ENCODE assay signal across 14 cellular contexts in the genomic region with DNA sequence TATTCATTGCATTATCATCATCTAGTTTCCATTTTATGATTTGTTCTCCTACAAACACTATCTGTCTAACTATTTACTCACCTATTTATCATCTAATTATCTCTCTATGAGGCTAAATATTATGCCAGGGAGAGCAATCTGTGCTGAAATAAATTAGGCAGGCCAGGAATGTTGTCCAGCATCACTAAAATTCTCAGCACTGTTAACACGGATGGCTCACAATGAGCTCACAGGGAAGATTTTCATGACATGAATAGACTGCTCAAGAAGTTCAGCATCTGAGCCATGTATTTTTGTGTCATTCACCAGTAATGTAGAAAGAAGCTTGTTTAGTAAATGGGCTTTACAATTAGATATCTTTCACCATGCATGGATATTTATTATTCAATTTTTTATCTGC.
A peak's percentile ranks its signal among the peaks of the same experiment; 100 is the strongest.
DNase-seq lines count a peak whose midpoint lies in the region; ATAC-seq lines count a peak whose summit lies in the region.
"Had no signal": no experiment of that assay in that cellular context is flagged by ENCODE, and none has a peak within 500 bp of the region (broad histone marks: within the 10 kb centered on the region; RNA-seq: fewer than 3 reads in every experiment).

No MANE protein-coding gene starts in this region.

- no peak overlapping the region for H3K18ac ChIP-seq in trophoblast cell (ENCODE audit: low read length)

- DNase-seq in G401 (ENCODE audit: low spot score) (peak; percentile 69), NCI-H446 treated with DMSO at 0.1 percent for 48 hours (lab: John Stamatoyannopoulos, UW) (peak; percentile 82), astrocyte of the hippocampus (ENCODE audit: low read depth, low spot score) (peak; percentile 2), trophoblast cell (peak; percentile 1 to 61), right cardiac atrium (no peak), NCI-H146 treated with DMSO at 0.1 percent for 48 hours (lab: John Stamatoyannopoulos, UW; ENCODE audit: unreplicated experiment) (no peak)
- DNase-seq in stimulated activated naive B cell treated with anti-CD40 and anti-IgM and Interleukin-4, amounts not matched to agents 10 μg/mL and 1 μg/mL and 100 μg/mL, for 72 hours, result no peak
- DNase-seq: ACHN; CD4-positive, CD25-positive, alpha-beta regulatory T cell; DMS53; GM23248 had no signal

- H3K79me2 ChIP-seq in trophoblast cell (ENCODE audit: control insufficient read depth, insufficient read depth, low read length, poor library complexity), result no peaks in the 10 kb centered on the region

- H4K12ac ChIP-seq in trophoblast cell (ENCODE audit: low read depth, low read length), result no peak overlapping the region

- no peaks in the 10 kb centered on the region for H3K27me3 Mint-ChIP-seq in stimulated activated naive B cell treated with anti-CD40 and anti-IgM and Interleukin-4, amounts not matched to agents 10 μg/mL and 1 μg/mL and 100 μg/mL, for 72 hours
- H3K27me3 Mint-ChIP-seq: CD4-positive, CD25-positive, alpha-beta regulatory T cell had no signal

- no peaks in the 10 kb centered on the region for H3K27me3 ChIP-seq in trophoblast cell (ENCODE audit: insufficient read depth, low read length)
- no peaks in the 10 kb centered on the region for H3K27me3 ChIP-seq in right cardiac atrium (ENCODE audit: control insufficient read depth, insufficient read depth)
- H3K27me3 ChIP-seq: BLaER1 treated with 17β-estradiol and CSF1 and Interleukin-3, amounts not matched to agents 10 nM and 100 nM had no signal

- no peak overlapping the region for H4K91ac ChIP-seq in trophoblast cell (ENCODE audit: low read depth, low read length)

- no CpG with 5 or more reads among the region's 1 CpG for WGBS in trophoblast cell (ENCODE audit: extremely low coverage, insufficient coverage, insufficient read length)
- 38% methylated on average over 1 of the region's 1 CpG for WGBS in right cardiac atrium

- H3K23ac ChIP-seq in trophoblast cell (ENCODE audit: low read length), result no peak overlapping the region

- no peak overlapping the region for H3K4me2 ChIP-seq in trophoblast cell (ENCODE audit: low read length)
- H3K4me2 ChIP-seq: BLaER1 treated with 17β-estradiol and CSF1 and Interleukin-3, amounts not matched to agents 10 nM and 100 nM had no signal

- ATAC-seq in right cardiac atrium, result no peak
- ATAC-seq in stimulated activated naive B cell treated with anti-CD40 and anti-IgM and Interleukin-4, amounts not matched to agents 10 μg/mL and 1 μg/mL and 100 μg/mL, for 72 hours (replicated peaks), result no peak
- ATAC-seq: GM12878 had no signal

- H3K4me3 Mint-ChIP-seq in stimulated activated naive B cell treated with anti-CD40 and anti-IgM and Interleukin-4, amounts not matched to agents 10 μg/mL and 1 μg/mL and 100 μg/mL, for 72 hours, result no peak overlapping the region
- H3K4me3 Mint-ChIP-seq: CD4-positive, CD25-positive, alpha-beta regulatory T cell had no signal

- in situ Hi-C loops in G401 (cut with HindIII; ENCODE audit: low sequenced_read_pairs), result no loop called here

- H3K4ac ChIP-seq in trophoblast cell (ENCODE audit: low read depth, low read length), result no peak overlapping the region

- H2AFZ ChIP-seq in trophoblast cell (ENCODE audit: insufficient read depth, low read length, poor library complexity), result no peak overlapping the region
- H2AFZ ChIP-seq: GM23248 had no signal

- H3K79me1 ChIP-seq in trophoblast cell (ENCODE audit: low read length), result no peaks in the 10 kb centered on the region

- H3K27ac ChIP-seq in trophoblast cell (ENCODE audit: low read depth, low read length), result no peak overlapping the region
- no peak overlapping the region for H3K27ac ChIP-seq in right cardiac atrium (ENCODE audit: low read length)
- H3K27ac ChIP-seq: BLaER1 treated with 17β-estradiol and CSF1 and Interleukin-3, amounts not matched to agents 10 nM and 100 nM; GM23248; HL-60 had no signal

- H3K4me3 ChIP-seq in trophoblast cell (ENCODE audit: low read depth, low read length), result no peak overlapping the region
- H3K4me3 ChIP-seq in right cardiac atrium (ENCODE audit: low read length), result no peak overlapping the region
- H3K4me3 ChIP-seq: BLaER1 treated with 17β-estradiol and CSF1 and Interleukin-3, amounts not matched to agents 10 nM and 100 nM; GM12878; GM23248 had no signal

- no peak overlapping the region for H2BK120ac ChIP-seq in trophoblast cell (ENCODE audit: insufficient read depth, low read length, poor library complexity)

- H3K9me3 Mint-ChIP-seq in stimulated activated naive B cell treated with anti-CD40 and anti-IgM and Interleukin-4, amounts not matched to agents 10 μg/mL and 1 μg/mL and 100 μg/mL, for 72 hours, result no peaks in the 10 kb centered on the region

- no peak overlapping the region for H4K8ac ChIP-seq in trophoblast cell (ENCODE audit: low read depth, low read length)

- no peak overlapping the region for H2BK5ac ChIP-seq in trophoblast cell (ENCODE audit: low read depth, low read length, poor library complexity)

- H3K4me1 Mint-ChIP-seq in stimulated activated naive B cell treated with anti-CD40 and anti-IgM and Interleukin-4, amounts not matched to agents 10 μg/mL and 1 μg/mL and 100 μg/mL, for 72 hours, result no peaks in the 10 kb centered on the region
- H3K4me1 Mint-ChIP-seq: CD4-positive, CD25-positive, alpha-beta regulatory T cell had no signal

- H2AK5ac ChIP-seq in trophoblast cell (ENCODE audit: low read length), result no peak overlapping the region

- H3K9me3 ChIP-seq in trophoblast cell (ENCODE audit: insufficient read depth, low read depth, low read length) (no peaks in the 10 kb centered on the region), right cardiac atrium (ENCODE audit: control insufficient read depth, low read length) (no peaks in the 10 kb centered on the region)
- H3K9me3 ChIP-seq: BLaER1 treated with 17β-estradiol and CSF1 and Interleukin-3, amounts not matched to agents 10 nM and 100 nM had no signal

- no peak overlapping the region for H2BK12ac ChIP-seq in trophoblast cell (ENCODE audit: low read length)

- H3K9ac ChIP-seq in trophoblast cell (ENCODE audit: low read length), result no peak overlapping the region
- H3K9ac ChIP-seq: BLaER1 treated with 17β-estradiol and CSF1 and Interleukin-3, amounts not matched to agents 10 nM and 100 nM; GM23248 had no signal

- intact Hi-C loops in right cardiac atrium (cut with DNase I), result no loop called here

- H3K14ac ChIP-seq in trophoblast cell (ENCODE audit: low read length), result no peak overlapping the region

- H3K36me3 Mint-ChIP-seq in stimulated activated naive B cell treated with anti-CD40 and anti-IgM and Interleukin-4, amounts not matched to agents 10 μg/mL and 1 μg/mL and 100 μg/mL, for 72 hours, result no peaks in the 10 kb centered on the region
- H3K36me3 Mint-ChIP-seq: CD4-positive, CD25-positive, alpha-beta regulatory T cell had no signal

- H3K4me1 ChIP-seq in trophoblast cell (ENCODE audit: control insufficient read depth in 1 of 2, insufficient read depth in 2 of 2, low read length in 2 of 2) (no peaks in the 10 kb centered on the region), right cardiac atrium (ENCODE audit: control insufficient read depth, insufficient read depth, low read length) (no peaks in the 10 kb centered on the region)
- H3K4me1 ChIP-seq: BLaER1 treated with 17β-estradiol and CSF1 and Interleukin-3, amounts not matched to agents 10 nM and 100 nM had no signal

- no peaks in the 10 kb centered on the region for H3K36me3 ChIP-seq in trophoblast cell (ENCODE audit: control insufficient read depth in 1 of 2, insufficient read depth in 2 of 2, low read length in 2 of 2)
- H3K36me3 ChIP-seq: BLaER1 treated with 17β-estradiol and CSF1 and Interleukin-3, amounts not matched to agents 10 nM and 100 nM had no signal

- H3K27ac Mint-ChIP-seq in stimulated activated naive B cell treated with anti-CD40 and anti-IgM and Interleukin-4, amounts not matched to agents 10 μg/mL and 1 μg/mL and 100 μg/mL, for 72 hours, result no peak overlapping the region
- H3K27ac Mint-ChIP-seq: CD4-positive, CD25-positive, alpha-beta regulatory T cell had no signal

Comparison
In these comparisons a context has a peak if more than half of its experiments do, and no peak if none do; other contexts are left out.
1. DNase-seq: peak in G401 (single experiment), NCI-H446 treated with DMSO at 0.1 percent for 48 hours (single experiment), astrocyte of the hippocampus (single experiment) and trophoblast cell (2 of 2); none in right cardiac atrium (0 of 3), NCI-H146 treated with DMSO at 0.1 percent for 48 hours (single experiment) and stimulated activated naive B cell treated with anti-CD40 and anti-IgM and Interleukin-4, amounts not matched to agents 10 μg/mL and 1 μg/mL and 100 μg/mL, for 72 hours (single experiment).